8 cellular contexts compared by ENCODE assay signal in the genomic region with DNA sequence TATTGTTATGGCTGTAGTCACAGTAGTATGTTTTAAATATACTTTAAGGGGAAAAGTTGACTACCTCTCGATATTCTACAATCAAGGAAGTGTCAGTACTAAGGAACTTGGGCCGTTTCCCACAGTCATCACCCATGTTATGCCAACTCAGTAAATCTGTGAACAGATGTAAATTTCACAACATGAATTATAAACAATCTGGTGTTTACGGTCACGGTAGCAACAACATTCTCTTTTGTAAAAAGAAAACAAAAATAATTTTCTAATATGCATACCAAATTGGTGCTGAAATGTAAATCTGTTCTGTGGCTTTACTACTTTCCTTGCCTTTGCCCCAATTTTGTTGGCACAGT. TPM values are rescaled to one million over a fixed set of nuclear protein-coding genes. Genes with fewer than 3 reads are reported as not detected.
DNase-seq lines count a peak whose midpoint lies in the region; ATAC-seq and TF ChIP-seq lines count a peak whose summit lies in the region.

No MANE protein-coding gene starts in this region.

- H3K9me3 Mint-ChIP-seq in activated CD4-positive, alpha-beta T cell treated with anti-CD3 and anti-CD28 coated beads, Interleukin-2, amount 10 ng/mL, durations not matched to agents 24 days and 14 days = no peaks in the 10 kb centered on the region

- no peak for TF ChIP-seq POLR2A in adrenal gland (IDR thresholded peaks at IDR 0.05)

- in situ Hi-C loops in G401 (cut with HindIII; ENCODE audit: low sequenced_read_pairs) = no loop called here

- H3K36me3 Mint-ChIP-seq in activated CD4-positive, alpha-beta T cell treated with anti-CD3 and anti-CD28 coated beads, Interleukin-2, amount 10 ng/mL, durations not matched to agents 24 days and 14 days (ENCODE audit: low read depth) = peaks cover 19% of the 10 kb centered on the region

- no peaks in the 10 kb centered on the region for H3K27me3 Mint-ChIP-seq in activated CD4-positive, alpha-beta T cell treated with anti-CD3 and anti-CD28 coated beads, Interleukin-2, amount 10 ng/mL, durations not matched to agents 24 days and 14 days

- ATAC-seq in HG02938 (IDR thresholded peaks at IDR 0.05; ENCODE audit: unreplicated experiment) = no peak

- peak overlapping the region; percentile 100 for H3K4me3 Mint-ChIP-seq in activated CD4-positive, alpha-beta T cell treated with anti-CD3 and anti-CD28 coated beads, Interleukin-2, amount 10 ng/mL, durations not matched to agents 24 days and 14 days

- intact Hi-C loops in activated CD4-positive, alpha-beta T cell treated with anti-CD3 and anti-CD28 coated beads, Interleukin-2, amount 10 ng/mL, durations not matched to agents 24 days and 14 days (cut with micrococcal nuclease) = loop anchor here (10.0 kb wide), 5 partner anchors 201 to 619 kb away; partner anchors contain the start of gene LMO4
- intact Hi-C loops in adrenal gland (cut with DNase I) = no loop called here

- peaks cover 13 to 53% of the 10 kb centered on the region in 2 donors for H3K4me1 ChIP-seq in adrenal gland (replicated peaks in 1 of 2)
- H3K4me1 ChIP-seq in thymus (ENCODE audit: control insufficient read depth, insufficient read depth, low read length) = peaks cover 2% of the 10 kb centered on the region

- H3K4me3 ChIP-seq in adrenal gland (peak overlapping the region; percentile 63 to 91 (median 74)), thymus (ENCODE audit: low read length) (peak overlapping the region; percentile 95)

- WGBS in adrenal gland, 4 donors = 0 to 3% (median 0%) methylated on average over 4 of the region's 4 CpGs
- 3% methylated on average over 4 of the region's 4 CpGs for WGBS in thymus

- H3K27ac ChIP-seq in adrenal gland (peak overlapping the region; percentile 87 to 98 (median 95)), layer of hippocampus (ENCODE audit: low read depth, low read length) (peak overlapping the region; percentile 99), thymus (ENCODE audit: low read depth) (peak overlapping the region; percentile 96)

- no peak for TF ChIP-seq CTCF in adrenal gland (IDR thresholded peaks at IDR 0.05)

- peak overlapping the region; percentile 98 for H3K27ac Mint-ChIP-seq in activated CD4-positive, alpha-beta T cell treated with anti-CD3 and anti-CD28 coated beads, Interleukin-2, amount 10 ng/mL, durations not matched to agents 24 days and 14 days

- no peaks in the 10 kb centered on the region for H3K27me3 ChIP-seq in adrenal gland
- no peaks in the 10 kb centered on the region for H3K27me3 ChIP-seq in layer of hippocampus (ENCODE audit: control insufficient read depth, insufficient read depth, low read length)
- no peaks in the 10 kb centered on the region for H3K27me3 ChIP-seq in thymus (ENCODE audit: control insufficient read depth, insufficient read depth)

- H3K4me1 Mint-ChIP-seq in activated CD4-positive, alpha-beta T cell treated with anti-CD3 and anti-CD28 coated beads, Interleukin-2, amount 10 ng/mL, durations not matched to agents 24 days and 14 days = peaks cover 33% of the 10 kb centered on the region

- DNase-seq in activated CD4-positive, alpha-beta T cell treated with anti-CD3 and anti-CD28 coated beads, Interleukin-2, amount 10 ng/mL, durations not matched to agents 24 days and 14 days = no peak
- no peak for DNase-seq in activated CD4-positive, alpha-beta T cell treated with anti-CD3 and anti-CD28 coated beads for 4 hours
- peak in 2 of 7 donors; percentile 17 to 25 for DNase-seq in adrenal gland
- no peak for DNase-seq in NCI-H2029 (lab: John Stamatoyannopoulos, UW)
- DNase-seq in G401 (ENCODE audit: low spot score) = no peak

- H3K9me3 ChIP-seq in adrenal gland (replicated peaks in 1 of 3) (no peaks in the 10 kb centered on the region), thymus (ENCODE audit: control insufficient read depth) (no peaks in the 10 kb centered on the region)

- H3K36me3 ChIP-seq in adrenal gland (replicated peaks in 1 of 2) (no peaks in the 10 kb centered on the region), thymus (ENCODE audit: control insufficient read depth, insufficient read depth) (no peaks in the 10 kb centered on the region)

RNA-seq across cellular contexts. Expression of gene SH3GLB1, which starts 1.2 kb away (rescaled TPM):
- total RNA-seq in activated CD4-positive, alpha-beta T cell treated with anti-CD3 and anti-CD28 coated beads, Interleukin-2, amount 10 ng/mL, durations not matched to agents 24 days and 14 days = 57.0 and 59.7 TPM in 2 replicates
- 100 to 1,000 TPM in 1 of 8 donors, 10 to 100 TPM in 7; 36.7 to 105 (median 59.1) TPM for total RNA-seq in adrenal gland
- polyA plus RNA-seq in adrenal gland = 10 to 100 TPM; 22.5 to 99.3 (median 22.5) TPM
- polyA plus RNA-seq in thymus = 33.6 TPM
- 8.7 and 21.7 TPM in 2 replicates for total RNA-seq in G401 (2014; rRNA removed; shearing (Covaris generic))
